Comparison of ENCODE assay signal across 15 cellular contexts in the genomic region with DNA sequence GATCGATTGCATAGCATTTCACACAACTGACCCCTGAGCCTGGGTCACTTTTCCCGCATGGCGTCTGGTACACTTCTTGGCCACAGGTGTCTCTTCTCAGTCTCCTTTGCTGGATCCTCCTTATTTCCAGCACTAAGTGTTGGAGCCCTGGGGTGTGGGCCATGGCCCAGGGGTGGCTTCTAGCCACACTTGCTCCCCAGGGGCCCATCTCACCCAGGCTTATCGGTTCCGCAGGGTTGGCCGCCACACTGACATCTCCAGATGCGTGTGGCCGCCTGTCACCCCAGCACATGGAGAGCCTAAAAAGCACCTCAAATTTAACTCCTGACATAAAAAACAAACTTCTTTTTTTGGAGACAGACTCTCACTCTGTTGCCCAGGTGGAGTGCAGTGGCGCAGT. TPM values are rescaled to one million over a fixed set of nuclear protein-coding genes. Genes with fewer than 3 reads are reported as not detected.
DNase-seq lines count a peak whose midpoint lies in the region; ATAC-seq, FAIRE-seq and TF ChIP-seq lines count a peak whose summit lies in the region.
"Had no signal": no experiment of that assay in that cellular context is flagged by ENCODE, and none has a peak within 500 bp of the region (broad histone marks: within the 10 kb centered on the region; RNA-seq: fewer than 3 reads in every experiment).

No MANE protein-coding gene starts in this region.

- no peak for FAIRE-seq in astrocyte (lab: Jason Lieb, UNC)
- FAIRE-seq: TTC549, urothelium cell line had no signal

- no peak overlapping the region for H2AFZ ChIP-seq in astrocyte (ENCODE audit: low read depth, low read length)
- no peak overlapping the region for H2AFZ ChIP-seq in neural progenitor cell (replicated peaks)
- H2AFZ ChIP-seq: hepatocyte had no signal

- intact Hi-C loops in activated CD8-positive, alpha-beta T cell treated with anti-CD3 and anti-CD28 coated beads for 36 hours (cut with micrococcal nuclease): no loop called here
- intact Hi-C loops in psoas muscle (cut with DNase I): no loop called here

- no peak for ATAC-seq in activated CD8-positive, alpha-beta T cell treated with anti-CD3 and anti-CD28 coated beads for 36 hours
- no peak for ATAC-seq in activated CD8-positive, alpha-beta T cell treated with anti-CD3 and anti-CD28 coated beads, Interleukin-2, amount 10 ng/mL, durations not matched to agents 7 days and 5 days
- ATAC-seq in omental fat pad (ENCODE audit: low FRiP score) (no peak), psoas muscle (no peak)

- H3K27me3 ChIP-seq in astrocyte (ENCODE audit: insufficient read depth, low read length): no peaks in the 10 kb centered on the region
- no peaks in the 10 kb centered on the region for H3K27me3 ChIP-seq in neural progenitor cell
- H3K27me3 ChIP-seq in psoas muscle (ENCODE audit: insufficient read depth in 3 of 3, low read length in 2 of 3): no peaks in the 10 kb centered on the region
- H3K27me3 ChIP-seq: hepatocyte, sigmoid colon, SJCRH30 had no signal

- H3K27ac ChIP-seq in astrocyte (ENCODE audit: low read depth, low read length) (no peak overlapping the region), neural progenitor cell (no peak overlapping the region), psoas muscle (no peak overlapping the region)
- H3K27ac ChIP-seq: SJCRH30 had no signal

- TF ChIP-seq CTCF in activated CD8-positive, alpha-beta T cell treated with anti-CD3 and anti-CD28 coated beads for 36 hours (IDR thresholded peaks at IDR 0.05): no peak
- TF ChIP-seq CTCF in HFFc6 (IDR thresholded peaks at IDR 0.05): no peak
- TF ChIP-seq CTCF in astrocyte (IDR thresholded peaks at IDR 0.05; ENCODE audit: insufficient read depth, low read depth, low read length): no peak
- TF ChIP-seq CTCF in neural progenitor cell (IDR thresholded peaks at IDR 0.05): no peak
- TF ChIP-seq CTCF in omental fat pad (IDR thresholded peaks at IDR 0.05): no peak
- TF ChIP-seq CTCF in psoas muscle (IDR thresholded peaks at IDR 0.05): no peak

- WGBS in psoas muscle, 3 donors: 85 to 97% (median 94%) methylated on average over 9 of the region's 9 CpGs

- H3K9me3 Mint-ChIP-seq in activated CD8-positive, alpha-beta T cell treated with anti-CD3 and anti-CD28 coated beads for 36 hours: no peaks in the 10 kb centered on the region
- H3K9me3 Mint-ChIP-seq in activated CD8-positive, alpha-beta T cell treated with anti-CD3 and anti-CD28 coated beads, Interleukin-2, amount 10 ng/mL, durations not matched to agents 7 days and 5 days (ENCODE audit: insufficient read depth): no peaks in the 10 kb centered on the region
- H3K9me3 Mint-ChIP-seq in HFFc6 (no peaks in the 10 kb centered on the region), astrocyte (ENCODE audit: unreplicated experiment) (no peaks in the 10 kb centered on the region), neural progenitor cell (no peaks in the 10 kb centered on the region)

- no peak overlapping the region for H3K9ac ChIP-seq in astrocyte (ENCODE audit: low read length)
- no peak overlapping the region for H3K9ac ChIP-seq in neural progenitor cell

- peaks cover 28% of the 10 kb centered on the region for H3K36me3 Mint-ChIP-seq in activated CD8-positive, alpha-beta T cell treated with anti-CD3 and anti-CD28 coated beads for 36 hours (ENCODE audit: low read depth)
- peaks cover 42% of the 10 kb centered on the region for H3K36me3 Mint-ChIP-seq in activated CD8-positive, alpha-beta T cell treated with anti-CD3 and anti-CD28 coated beads, Interleukin-2, amount 10 ng/mL, durations not matched to agents 7 days and 5 days (ENCODE audit: low read depth)
- H3K36me3 Mint-ChIP-seq in HFFc6 (ENCODE audit: low read depth) (peaks cover 40% of the 10 kb centered on the region), astrocyte (ENCODE audit: low read depth, unreplicated experiment) (peaks cover 20% of the 10 kb centered on the region), neural progenitor cell (peaks cover 25% of the 10 kb centered on the region)

- no peak overlapping the region for H3K4me2 ChIP-seq in astrocyte (ENCODE audit: low read length)
- H3K4me2 ChIP-seq in neural progenitor cell: no peak overlapping the region

- H3K36me3 ChIP-seq in astrocyte (ENCODE audit: insufficient read depth, low read length) (peaks cover 8% of the 10 kb centered on the region), neural progenitor cell (no peaks in the 10 kb centered on the region), psoas muscle (ENCODE audit: insufficient read depth in 1 of 2, low read depth in 1 of 2) (peaks cover 0 to 72% of the 10 kb centered on the region in 2 donors)

- H3K4me3 ChIP-seq in astrocyte (ENCODE audit: insufficient read depth, low read depth, low read length) (no peak overlapping the region), neural progenitor cell (no peak overlapping the region), psoas muscle (no peak overlapping the region)
- H3K4me3 ChIP-seq: hepatocyte, SJCRH30 had no signal

- no peaks in the 10 kb centered on the region for H3K27me3 Mint-ChIP-seq in activated CD8-positive, alpha-beta T cell treated with anti-CD3 and anti-CD28 coated beads for 36 hours
- H3K27me3 Mint-ChIP-seq in activated CD8-positive, alpha-beta T cell treated with anti-CD3 and anti-CD28 coated beads, Interleukin-2, amount 10 ng/mL, durations not matched to agents 7 days and 5 days (ENCODE audit: low read depth): no peaks in the 10 kb centered on the region
- H3K27me3 Mint-ChIP-seq in HFFc6 (ENCODE audit: insufficient read depth) (peaks cover 8% of the 10 kb centered on the region), astrocyte (ENCODE audit: low read depth, unreplicated experiment) (no peaks in the 10 kb centered on the region), neural progenitor cell (ENCODE audit: insufficient read depth, low read depth) (peaks cover 1% of the 10 kb centered on the region)

- peak overlapping the region; percentile 90 for H3K4me3 Mint-ChIP-seq in activated CD8-positive, alpha-beta T cell treated with anti-CD3 and anti-CD28 coated beads for 36 hours
- H3K4me3 Mint-ChIP-seq in activated CD8-positive, alpha-beta T cell treated with anti-CD3 and anti-CD28 coated beads, Interleukin-2, amount 10 ng/mL, durations not matched to agents 7 days and 5 days: no peak overlapping the region
- peak overlapping the region; percentile 95; the same call in 1 of the 2 replicates for H3K4me3 Mint-ChIP-seq in HFFc6
- peak overlapping the region; percentile 54 for H3K4me3 Mint-ChIP-seq in astrocyte (ENCODE audit: unreplicated experiment)
- peak overlapping the region; percentile 95 for H3K4me3 Mint-ChIP-seq in neural progenitor cell

- H3K79me2 ChIP-seq in astrocyte (ENCODE audit: insufficient read depth, low read length) (peaks cover 51% of the 10 kb centered on the region), neural progenitor cell (ENCODE audit: low read depth) (peaks cover 38% of the 10 kb centered on the region)

- H3K4me1 ChIP-seq in astrocyte (ENCODE audit: insufficient read depth, low read length) (peaks cover 10% of the 10 kb centered on the region), neural progenitor cell (peaks cover 8% of the 10 kb centered on the region), psoas muscle (peaks cover 12% of the 10 kb centered on the region)

- CTCF ChIA-PET in activated CD8-positive, alpha-beta T cell treated with anti-CD3 and anti-CD28 coated beads for 36 hours (lab: Charles Lee): no interaction called here
- CTCF ChIA-PET in activated CD8-positive, alpha-beta T cell treated with anti-CD3 and anti-CD28 coated beads, Interleukin-2, amount 10 ng/mL, durations not matched to agents 7 days and 5 days (lab: Charles Lee): interaction anchor here (1.9 kb wide), 1 partner anchor 20 kb away, joined by 5 read pairs; no protein-coding TSS in a partner anchor

- no peak overlapping the region for H3K27ac Mint-ChIP-seq in activated CD8-positive, alpha-beta T cell treated with anti-CD3 and anti-CD28 coated beads for 36 hours
- H3K27ac Mint-ChIP-seq in activated CD8-positive, alpha-beta T cell treated with anti-CD3 and anti-CD28 coated beads, Interleukin-2, amount 10 ng/mL, durations not matched to agents 7 days and 5 days: no peak overlapping the region
- H3K27ac Mint-ChIP-seq in HFFc6 (no peak overlapping the region), astrocyte (ENCODE audit: unreplicated experiment) (no peak overlapping the region), neural progenitor cell (no peak overlapping the region)

- no peak for DNase-seq in activated CD8-positive, alpha-beta T cell treated with anti-CD3 and anti-CD28 coated beads for 36 hours
- no peak for DNase-seq in activated CD8-positive, alpha-beta T cell treated with anti-CD3 and anti-CD28 coated beads, Interleukin-2, amount 10 ng/mL, durations not matched to agents 7 days and 5 days
- DNase-seq in HFFc6 (no peak), astrocyte (ENCODE audit: low read depth) (no peak), neural progenitor cell (ENCODE audit: low spot score) (no peak), medulla oblongata (ENCODE audit: extremely low spot score) (no peak), omental fat pad (ENCODE audit: low spot score) (no peak), psoas muscle (no peak)
- DNase-seq: NCI-H2227 treated with DMSO at 0.1 percent for 48 hours; sigmoid colon; SJCRH30; stimulated activated CD4-positive, alpha-beta T cell treated with anti-CD3 and anti-CD28 coated beads, Interleukin-4, amount 100 ng/mL, for 24 hours had no signal

- POLR2A ChIA-PET in activated CD8-positive, alpha-beta T cell treated with anti-CD3 and anti-CD28 coated beads for 36 hours (lab: Charles Lee): no interaction called here
- POLR2A ChIA-PET in activated CD8-positive, alpha-beta T cell treated with anti-CD3 and anti-CD28 coated beads, Interleukin-2, amount 10 ng/mL, durations not matched to agents 7 days and 5 days (lab: Charles Lee): no interaction called here

- H3K9me3 ChIP-seq in astrocyte (ENCODE audit: insufficient read depth, low read depth, low read length) (no peaks in the 10 kb centered on the region), neural progenitor cell (ENCODE audit: low read depth) (no peaks in the 10 kb centered on the region), psoas muscle (no peaks in the 10 kb centered on the region)
- H3K9me3 ChIP-seq: sigmoid colon, SJCRH30 had no signal

- peaks cover 27% of the 10 kb centered on the region for H3F3A ChIP-seq in neural progenitor cell (ENCODE audit: low read depth)

- H4K20me1 ChIP-seq in astrocyte (ENCODE audit: insufficient read depth, low read length): peaks cover 55% of the 10 kb centered on the region
- H4K20me1 ChIP-seq in neural progenitor cell (ENCODE audit: low read depth): peaks cover 39% of the 10 kb centered on the region

- peaks cover 26% of the 10 kb centered on the region for H3K4me1 Mint-ChIP-seq in activated CD8-positive, alpha-beta T cell treated with anti-CD3 and anti-CD28 coated beads for 36 hours (ENCODE audit: low read depth)
- peaks cover 31% of the 10 kb centered on the region for H3K4me1 Mint-ChIP-seq in activated CD8-positive, alpha-beta T cell treated with anti-CD3 and anti-CD28 coated beads, Interleukin-2, amount 10 ng/mL, durations not matched to agents 7 days and 5 days (ENCODE audit: low read depth)
- H3K4me1 Mint-ChIP-seq in HFFc6 (ENCODE audit: low read depth) (peaks cover 41% of the 10 kb centered on the region), astrocyte (ENCODE audit: low read depth, unreplicated experiment) (peaks cover 4% of the 10 kb centered on the region), neural progenitor cell (peaks cover 16% of the 10 kb centered on the region)

RNA-seq across cellular contexts. Expression of a gene that starts 2.4 kb away (rescaled TPM):
- total RNA-seq in activated CD8-positive, alpha-beta T cell treated with anti-CD3 and anti-CD28 coated beads for 36 hours: 10 to 100 TPM; 19.0 to 24.5 TPM
- total RNA-seq in activated CD8-positive, alpha-beta T cell treated with anti-CD3 and anti-CD28 coated beads, Interleukin-2, amount 10 ng/mL, durations not matched to agents 7 days and 5 days: 10 to 100 TPM; 19.1 to 20.8 TPM
- total RNA-seq in HFFc6 (2021; fragmentation: NEBNext Ultra II Directional; extraction: Animal tissue kit (Norgen Biotek cat#: 25700)): 10 to 100 TPM; 12.9 to 18.2 (median 16.2) TPM
- total RNA-seq in astrocyte (15.1 and 16.5 TPM in 2 replicates), neural progenitor cell (ENCODE audit: low replicate concordance) (25.0 and 37.2 TPM in 2 replicates), omental fat pad (10 to 100 TPM; 11.6 to 35.0 (median 23.2) TPM), psoas muscle (10 to 100 TPM in 2 of 4 donors, 1 to 10 TPM in 2; 8.9 to 18.8 (median 13.4) TPM)
- 10 to 100 TPM; 19.6 to 40.1 (median 22.8) TPM for polyA plus RNA-seq in psoas muscle

RNA-seq across cellular contexts. Expression of a gene that starts 13.5 kb away (rescaled TPM):
- total RNA-seq in activated CD8-positive, alpha-beta T cell treated with anti-CD3 and anti-CD28 coated beads for 36 hours: 10 to 100 TPM; 12.5 to 14.8 TPM
- 10 to 100 TPM; 11.8 to 12.6 TPM for total RNA-seq in activated CD8-positive, alpha-beta T cell treated with anti-CD3 and anti-CD28 coated beads, Interleukin-2, amount 10 ng/mL, durations not matched to agents 7 days and 5 days
- 10 to 100 TPM; 18.0 to 19.9 (median 19.0) TPM for total RNA-seq in HFFc6 (2021; fragmentation: NEBNext Ultra II Directional; extraction: Animal tissue kit (Norgen Biotek cat#: 25700))
- total RNA-seq in astrocyte (23.7 and 24.7 TPM in 2 replicates), neural progenitor cell (ENCODE audit: low replicate concordance) (32.0 and 35.6 TPM in 2 replicates), omental fat pad (10 to 100 TPM in 3 of 4 donors, 1 to 10 TPM in 1; 8.6 to 15.1 (median 14.7) TPM), psoas muscle (10 to 100 TPM in 1 of 4 donors, 1 to 10 TPM in 3; 5.4 to 21.3 (median 8.2) TPM)
- 1 to 10 TPM; 4.8 to 7.5 (median 7.1) TPM for polyA plus RNA-seq in psoas muscle

RNA-seq across cellular contexts. Expression of a gene that starts 24.4 kb away (rescaled TPM):
- total RNA-seq in activated CD8-positive, alpha-beta T cell treated with anti-CD3 and anti-CD28 coated beads for 36 hours: 10 to 100 TPM; 17.9 to 18.1 TPM
- 10 to 100 TPM; 22.8 to 23.0 TPM for total RNA-seq in activated CD8-positive, alpha-beta T cell treated with anti-CD3 and anti-CD28 coated beads, Interleukin-2, amount 10 ng/mL, durations not matched to agents 7 days and 5 days
- total RNA-seq in HFFc6 (2021; fragmentation: NEBNext Ultra II Directional; extraction: Animal tissue kit (Norgen Biotek cat#: 25700)): 10 to 100 TPM; 21.1 to 31.5 (median 22.6) TPM
- 39.7 and 42.3 TPM in 2 replicates for total RNA-seq in astrocyte
- 4.8 and 7.2 TPM in 2 replicates for total RNA-seq in neural progenitor cell (ENCODE audit: low replicate concordance)
- 10 to 100 TPM; 48.3 to 98.5 (median 57.0) TPM for total RNA-seq in omental fat pad
- 100 to 1,000 TPM in 3 of 4 donors, 10 to 100 TPM in 1; 87.3 to 253 (median 113) TPM for total RNA-seq in psoas muscle
- polyA plus RNA-seq in psoas muscle: 100 to 1,000 TPM in 2 of 3 donors, 10 to 100 TPM in 1; 83.1 to 200 (median 120) TPM

RNA-seq across cellular contexts. Expression of a gene that starts 47.2 kb away (rescaled TPM):
- 10 to 100 TPM; 22.4 to 32.1 TPM for total RNA-seq in activated CD8-positive, alpha-beta T cell treated with anti-CD3 and anti-CD28 coated beads for 36 hours
- 10 to 100 TPM; 36.5 to 41.7 TPM for total RNA-seq in activated CD8-positive, alpha-beta T cell treated with anti-CD3 and anti-CD28 coated beads, Interleukin-2, amount 10 ng/mL, durations not matched to agents 7 days and 5 days
- total RNA-seq in HFFc6 (2021; fragmentation: NEBNext Ultra II Directional; extraction: Animal tissue kit (Norgen Biotek cat#: 25700)): 10 to 100 TPM; 10.0 to 15.1 (median 11.3) TPM
- 20.0 and 26.5 TPM in 2 replicates for total RNA-seq in astrocyte
- total RNA-seq in neural progenitor cell (ENCODE audit: low replicate concordance): 18.3 and 28.3 TPM in 2 replicates
- 10 to 100 TPM in 3 of 4 donors, 1 to 10 TPM in 1; 9.9 to 19.2 (median 13.4) TPM for total RNA-seq in omental fat pad
- 10 to 100 TPM in 3 of 4 donors, 1 to 10 TPM in 1; 3.7 to 12.0 (median 11.4) TPM for total RNA-seq in psoas muscle
- polyA plus RNA-seq in psoas muscle: 10 to 100 TPM in 2 of 3 donors, 1 to 10 TPM in 1; 9.7 to 16.6 (median 15.1) TPM
